Comparison of ENCODE assay signal across 12 cellular contexts in the genomic region with DNA sequence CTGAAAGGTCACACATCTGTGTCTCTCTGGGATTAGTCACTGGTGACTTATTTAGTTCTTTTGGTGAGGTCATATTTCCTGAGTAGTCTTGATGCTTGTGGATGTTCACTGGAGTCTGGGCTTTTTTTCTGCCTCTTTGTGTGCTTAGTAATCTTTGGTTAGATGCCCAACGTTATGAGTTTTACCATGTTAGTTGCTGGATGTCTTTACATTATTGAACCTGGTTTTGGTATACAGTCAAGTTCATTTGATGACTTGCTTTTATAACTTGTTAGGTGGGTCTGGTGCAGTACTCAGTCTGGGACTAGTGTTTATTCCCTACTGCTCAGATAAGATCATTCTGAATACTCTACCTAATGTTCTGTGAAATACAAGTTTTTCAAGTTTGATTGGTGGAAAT. TPM values are rescaled to one million over a fixed set of nuclear protein-coding genes. Genes with fewer than 3 reads are reported as not detected.
DNase-seq lines count a peak whose midpoint lies in the region; ATAC-seq, FAIRE-seq and TF ChIP-seq lines count a peak whose summit lies in the region.
"Had no signal": no experiment of that assay in that cellular context is flagged by ENCODE, and none has a peak within 500 bp of the region (broad histone marks: within the 10 kb centered on the region; RNA-seq: fewer than 3 reads in every experiment).

No MANE protein-coding gene starts in this region.

- no peaks in the 10 kb centered on the region for H3K9me3 ChIP-seq in astrocyte (ENCODE audit: insufficient read depth, low read depth, low read length)

- H3K27ac Mint-ChIP-seq in HFFc6 (peak overlapping the region; percentile 72), astrocyte (ENCODE audit: unreplicated experiment) (peak overlapping the region; percentile 35), WTC11 (no peak overlapping the region)

- H2AFZ ChIP-seq in astrocyte (ENCODE audit: low read depth, low read length) = peak overlapping the region; percentile 39

- H3K79me2 ChIP-seq in astrocyte (ENCODE audit: insufficient read depth, low read length) = no peaks in the 10 kb centered on the region

- H3K27ac ChIP-seq in astrocyte (ENCODE audit: low read depth, low read length) = peak overlapping the region; percentile 70

- H3K4me1 ChIP-seq in astrocyte (ENCODE audit: insufficient read depth, low read length) = peaks cover 7% of the 10 kb centered on the region

- H3K27me3 Mint-ChIP-seq in HFFc6 (ENCODE audit: insufficient read depth) (no peaks in the 10 kb centered on the region), astrocyte (ENCODE audit: low read depth, unreplicated experiment) (no peaks in the 10 kb centered on the region), WTC11 (ENCODE audit: low read depth) (peaks cover 7% of the 10 kb centered on the region; the same call in 1 of the 2 replicates)

- no peak for ATAC-seq in WTC11

- H4K20me1 ChIP-seq in astrocyte (ENCODE audit: insufficient read depth, low read length) = no peaks in the 10 kb centered on the region

- peak overlapping the region; percentile 66 for H3K4me2 ChIP-seq in astrocyte (ENCODE audit: low read length)

- DNase-seq in AG10803 (ENCODE audit: low read depth) = peak; percentile 73
- DNase-seq in HFFc6 = peak; percentile 90
- DNase-seq in astrocyte (ENCODE audit: low read depth) = peak; percentile 84
- DNase-seq in kidney epithelial cell (ENCODE audit: low read depth) = peak; percentile 29
- no peak for DNase-seq in DMS153 treated with DMSO at 0.1 percent for 48 hours (lab: John Stamatoyannopoulos, UW; ENCODE audit: unreplicated experiment)
- DNase-seq in urothelium cell line (ENCODE audit: low spot score) = no peak
- DNase-seq in WTC11 (ENCODE audit: low spot score) = no peak
- no peak for DNase-seq in SKM-1 (lab: John Stamatoyannopoulos, UW; ENCODE audit: unreplicated experiment)
- DNase-seq: activated naive CD4-positive, alpha-beta T cell; DMS 273 treated with DMSO at 0.1 percent for 48 hours; NCI-H1092; nucleus accumbens had no signal

- H3K9me3 Mint-ChIP-seq in HFFc6 = peaks cover 20% of the 10 kb centered on the region
- peaks cover 20% of the 10 kb centered on the region for H3K9me3 Mint-ChIP-seq in astrocyte (ENCODE audit: unreplicated experiment)
- H3K9me3 Mint-ChIP-seq in WTC11 = peaks cover 30% of the 10 kb centered on the region

- peaks cover 32% of the 10 kb centered on the region for H3K36me3 Mint-ChIP-seq in HFFc6 (ENCODE audit: low read depth)
- H3K36me3 Mint-ChIP-seq in astrocyte (ENCODE audit: low read depth, unreplicated experiment) = peaks cover 3% of the 10 kb centered on the region
- peaks cover 15% of the 10 kb centered on the region for H3K36me3 Mint-ChIP-seq in WTC11

- H3K27me3 ChIP-seq in astrocyte (ENCODE audit: insufficient read depth, low read length) (no peaks in the 10 kb centered on the region), kidney epithelial cell (ENCODE audit: control insufficient read depth, insufficient read depth, low read length) (no peaks in the 10 kb centered on the region)

- no peak overlapping the region for H3K4me3 ChIP-seq in AG10803 (ENCODE audit: low read length)
- H3K4me3 ChIP-seq in astrocyte (ENCODE audit: insufficient read depth, low read depth, low read length) = no peak overlapping the region
- no peak overlapping the region for H3K4me3 ChIP-seq in kidney epithelial cell (ENCODE audit: low read depth, low read length)

- H3K9ac ChIP-seq in astrocyte (ENCODE audit: low read length) = peak overlapping the region; percentile 32

- H3K4me1 Mint-ChIP-seq in HFFc6 (ENCODE audit: low read depth) (peaks cover 16% of the 10 kb centered on the region), astrocyte (ENCODE audit: low read depth, unreplicated experiment) (peaks cover 11% of the 10 kb centered on the region), WTC11 (no peaks in the 10 kb centered on the region)

- no peak for TF ChIP-seq CTCF in AG10803 (conservative IDR thresholded peaks at IDR 0.05; ENCODE audit: low read length)
- TF ChIP-seq CTCF in HFFc6 (IDR thresholded peaks at IDR 0.05) = no peak
- no peak for TF ChIP-seq CTCF in astrocyte (IDR thresholded peaks at IDR 0.05; ENCODE audit: insufficient read depth, low read depth, low read length)
- TF ChIP-seq CTCF in kidney epithelial cell (IDR thresholded peaks at IDR 0.05; ENCODE audit: insufficient read depth, low read length, poor library complexity, severe bottlenecking) = no peak
- no peak for TF ChIP-seq CTCF in WTC11 (IDR thresholded peaks at IDR 0.05)

- H3K36me3 ChIP-seq in astrocyte (ENCODE audit: insufficient read depth, low read length) (no peaks in the 10 kb centered on the region), kidney epithelial cell (ENCODE audit: control insufficient read depth, insufficient read depth, low read length) (no peaks in the 10 kb centered on the region)

- H3K4me3 Mint-ChIP-seq in HFFc6 (no peak overlapping the region), astrocyte (ENCODE audit: unreplicated experiment) (no peak overlapping the region), WTC11 (no peak overlapping the region)

- FAIRE-seq in astrocyte (lab: Jason Lieb, UNC) (peak; percentile 92), urothelium cell line (lab: Jason Lieb, UNC) (no peak)

- POLR2A ChIA-PET in WTC11 (lab: Charles Lee) = no interaction called here

- CTCF ChIA-PET in WTC11 (lab: Charles Lee) = no interaction called here

TF ChIP-seq in WTC11, 78 proteins besides CTCF, POLR2A, EP300 and RAD21 (continues in another document):
- TF ChIP-seq PREB (CRISPR knock-in tag; IDR thresholded peaks at IDR 0.05; ENCODE audit: borderline replicate concordance) (no peak), SMAD3 (CRISPR knock-in tag; IDR thresholded peaks at IDR 0.05; ENCODE audit: borderline replicate concordance) (no peak), ZNF138 (CRISPR knock-in tag; conservative IDR thresholded peaks at IDR 0.05) (no peak), RORB (CRISPR knock-in tag; IDR thresholded peaks at IDR 0.05) (no peak), ZNF232 (CRISPR knock-in tag; IDR thresholded peaks at IDR 0.05) (no peak), TEAD1 (CRISPR knock-in tag; IDR thresholded peaks at IDR 0.05) (no peak), AR (CRISPR knock-in tag; IDR thresholded peaks at IDR 0.05) (no peak), NFE2L1 (CRISPR knock-in tag; IDR thresholded peaks at IDR 0.05) (no peak), OVOL2 (CRISPR knock-in tag; IDR thresholded peaks at IDR 0.05; ENCODE audit: borderline replicate concordance) (no peak), ZNF396 (CRISPR knock-in tag; IDR thresholded peaks at IDR 0.05; ENCODE audit: borderline replicate concordance) (no peak)

RNA-seq across cellular contexts. Expression of gene SLC37A2, which starts 26.2 kb away (rescaled TPM):
- 1 to 10 TPM; 1.7 to 4.5 (median 3.7) TPM for total RNA-seq in HFFc6 (2021; fragmentation: NEBNext Ultra II Directional; extraction: Animal tissue kit (Norgen Biotek cat#: 25700))
- total RNA-seq in astrocyte (0.62 and 1.3 TPM in 2 replicates), kidney epithelial cell (0.68 and 1.8 TPM in 2 replicates), WTC11 (2021) (1.3 to 2.2 TPM (median 2.1 TPM) in 3 replicates)

Comparison
In these comparisons a context has a peak if more than half of its experiments do, and no peak if none do; other contexts are left out.
1. DNase-seq: peak in AG10803 (single experiment), HFFc6 (single experiment), astrocyte (single experiment) and kidney epithelial cell (single experiment); none in DMS153 treated with DMSO at 0.1 percent for 48 hours (single experiment), urothelium cell line (single experiment), WTC11 (single experiment) and SKM-1 (single experiment).